In genomic region chr21:42466700-42467612, GRCh38 we compare ENCODE assay signal across 9 cellular contexts. TPM values are rescaled to one million over a fixed set of nuclear protein-coding genes. Genes with fewer than 3 reads are reported as not detected.
DNase-seq lines count a peak whose midpoint lies in the region; ATAC-seq and TF ChIP-seq lines count a peak whose summit lies in the region.
"Had no signal": no experiment of that assay in that cellular context is flagged by ENCODE, and none has a peak within 500 bp of the region (broad histone marks: within the 10 kb centered on the region; RNA-seq: fewer than 3 reads in every experiment).

No MANE protein-coding gene starts in this region.

- no peaks in the 10 kb centered on the region for H3K36me3 ChIP-seq in MG63
- H3K36me3 ChIP-seq in adrenal gland (replicated peaks in 1 of 2), result no peaks in the 10 kb centered on the region

- 60 to 65% (median 63%) methylated on average over 20 of the region's 20 CpGs for whole genome bisulfite sequencing in adrenal gland, 4 donors

- H3K27ac ChIP-seq in adrenal gland, result peak overlapping the region in 2 of 5 donors; percentile 6 to 45

- H3K9me3 ChIP-seq in MG63 (no peaks in the 10 kb centered on the region), adrenal gland (replicated peaks in 1 of 3) (no peaks in the 10 kb centered on the region)

- intact Hi-C loops in adrenal gland (cut with DNase I), result no loop called here

- DNase-seq in NCI-H510A treated with DMSO at 0.1 percent for 48 hours (lab: John Stamatoyannopoulos, UW) (peak; percentile 44), NCI-H510A (lab: John Stamatoyannopoulos, UW) (no peak), MG63 (peak; percentile 26), adrenal gland (peak in 6 of 7 donors; percentile 52 to 79 (median 64)), left lobe of liver (ENCODE audit: low spot score) (peak; percentile 34), ecto neural progenitor cell (ENCODE audit: low spot score) (no peak), AG20443 (ENCODE audit: low spot score) (no peak)

- H3K4me1 ChIP-seq in adrenal gland (replicated peaks in 1 of 2), result no peaks in the 10 kb centered on the region

- no peaks in the 10 kb centered on the region; the same call in 1 of the 2 replicates for H3K27me3 ChIP-seq in MG63
- H3K27me3 ChIP-seq in adrenal gland, result no peaks in the 10 kb centered on the region

- no peak for TF ChIP-seq POLR2A in adrenal gland (IDR thresholded peaks at IDR 0.05)

- H3K4me3 ChIP-seq in MG63 (no peak overlapping the region), adrenal gland (no peak overlapping the region)

- peak; percentile 71 for ATAC-seq in left lobe of liver
- no peak for ATAC-seq in HG02610 (IDR thresholded peaks at IDR 0.05; ENCODE audit: unreplicated experiment)
- ATAC-seq: naive thymus-derived CD8-positive, alpha-beta T cell had no signal

- TF ChIP-seq CTCF in adrenal gland (IDR thresholded peaks at IDR 0.05), result peak; percentile 16 to 54 (median 48)

RNA-seq across cellular contexts. Expression of gene RSPH1, which starts 29.1 kb away (rescaled TPM):
- total RNA-seq in MG63 (2014; rRNA removed; shearing (Covaris generic); ENCODE audit: low replicate concordance), result not detected in 2 replicates
- total RNA-seq in adrenal gland (1 to 10 TPM in 1 of 8 donors, under 1 TPM in 5, not detected in 2; 0.13 to 1.4 (median 0.72) TPM), left lobe of liver (0.33 TPM)
- 1 to 10 TPM; 1.2 to 5.8 (median 3.2) TPM for polyA plus RNA-seq in adrenal gland
- polyA plus RNA-seq: naive thymus-derived CD8-positive, alpha-beta T cell had no signal

RNA-seq across cellular contexts. Expression of gene SLC37A1, which starts 46.7 kb away (rescaled TPM):
- 2.1 and 5.0 TPM in 2 replicates for total RNA-seq in MG63 (2014; rRNA removed; shearing (Covaris generic); ENCODE audit: low replicate concordance)
- 10 to 100 TPM in 7 of 8 donors, 1 to 10 TPM in 1; 7.4 to 27.2 (median 18.7) TPM for total RNA-seq in adrenal gland
- 10 to 100 TPM; 11.0 to 16.7 (median 14.3) TPM for polyA plus RNA-seq in adrenal gland
- total RNA-seq in left lobe of liver, result 5.0 TPM

Comparison
In these comparisons a context has a peak if more than half of its experiments do, and no peak if none do; other contexts are left out.
1. DNase-seq: peak in NCI-H510A treated with DMSO at 0.1 percent for 48 hours (single experiment), MG63 (single experiment), adrenal gland (6 of 7) and left lobe of liver (single experiment); none in NCI-H510A (single experiment), ecto neural progenitor cell (single experiment) and AG20443 (single experiment).